ENCODE assay signal across 11 cellular contexts in the genomic region with DNA sequence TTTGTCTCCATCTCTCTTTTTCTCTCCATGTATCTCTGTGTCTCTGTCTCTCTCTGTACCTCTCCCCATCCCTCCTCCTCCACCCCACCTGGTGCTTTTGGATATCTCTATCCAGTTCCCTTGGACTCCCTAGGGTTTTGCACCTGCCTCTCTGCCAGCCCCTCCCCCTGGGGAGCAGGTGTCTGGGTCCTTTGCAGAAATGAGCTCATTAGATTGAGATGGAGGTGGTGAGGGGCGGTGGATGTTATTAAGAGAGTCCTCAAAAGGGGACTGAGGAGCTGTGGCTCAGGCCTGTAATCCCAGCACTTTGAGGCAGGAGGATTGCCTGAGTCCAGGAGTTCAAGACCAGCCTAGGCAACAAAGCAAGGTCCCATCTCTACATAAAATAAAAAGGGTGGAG. TPM values are rescaled to one million over a fixed set of nuclear protein-coding genes. Genes with fewer than 3 reads are reported as not detected.
DNase-seq lines count a peak whose midpoint lies in the region; ATAC-seq and TF ChIP-seq lines count a peak whose summit lies in the region.
"Had no signal": no experiment of that assay in that cellular context is flagged by ENCODE, and none has a peak within 500 bp of the region (broad histone marks: within the 10 kb centered on the region; RNA-seq: fewer than 3 reads in every experiment).

No MANE protein-coding gene starts in this region.

- H3K27ac ChIP-seq in thymus (ENCODE audit: low read depth): peak overlapping the region; percentile 64
- peak overlapping the region in 1 of 2 donors; percentile 47 for H3K27ac ChIP-seq in coronary artery

- H3K27me3 ChIP-seq in thymus (ENCODE audit: control insufficient read depth, insufficient read depth): no peaks in the 10 kb centered on the region

- peaks cover 0 to 2% of the 10 kb centered on the region in 2 donors for H3K9me3 Mint-ChIP-seq in activated T-cell treated with anti-CD3 and anti-CD28 coated beads, Interleukin-2, amount 50 U/mL, for 72 hours
- H3K9me3 Mint-ChIP-seq in activated naive CD8-positive, alpha-beta T cell treated with anti-CD3 and anti-CD28 coated beads, Interleukin-2, amount 50 U/mL, for 24 hours: no peaks in the 10 kb centered on the region

- peaks cover 78% of the 10 kb centered on the region for H3K4me1 Mint-ChIP-seq in activated T-cell treated with anti-CD3 and anti-CD28 coated beads, Interleukin-2, amount 50 U/mL, for 72 hours (ENCODE audit: low read depth)
- peaks cover 64% of the 10 kb centered on the region for H3K4me1 Mint-ChIP-seq in activated naive CD8-positive, alpha-beta T cell treated with anti-CD3 and anti-CD28 coated beads, Interleukin-2, amount 50 U/mL, for 24 hours

- DNase-seq in activated T-cell treated with anti-CD3 and anti-CD28 coated beads, Interleukin-2, amount 50 U/mL, for 72 hours: no peak
- DNase-seq in activated T-cell treated with anti-CD3 and anti-CD28 coated beads, Interleukin-2, amount 50 U/mL, for 1 hour: no peak
- DNase-seq in NCI-H345 (lab: John Stamatoyannopoulos, UW) (peak; percentile 91), coronary artery (ENCODE audit: low spot score) (no peak)
- no peak for DNase-seq in activated naive CD8-positive, alpha-beta T cell treated with anti-CD3 and anti-CD28 coated beads, Interleukin-2, amount 50 U/mL, for 24 hours
- DNase-seq in NK-92 treated with Interleukin-12 subunit alpha and Interleukin-12 subunit beta, amount 100 ng/mL, for 24 hours (lab: John Stamatoyannopoulos, UW): no peak

- H3K4me1 ChIP-seq in thymus (ENCODE audit: control insufficient read depth, insufficient read depth, low read length): peaks cover 37% of the 10 kb centered on the region

- no peaks in the 10 kb centered on the region for H3K9me3 ChIP-seq in thymus (ENCODE audit: control insufficient read depth)
- H3K9me3 ChIP-seq: gastroesophageal sphincter, mucosa of descending colon had no signal

- peak overlapping the region; percentile 74 to 94 for H3K4me3 Mint-ChIP-seq in activated T-cell treated with anti-CD3 and anti-CD28 coated beads, Interleukin-2, amount 50 U/mL, for 72 hours
- H3K4me3 Mint-ChIP-seq in activated naive CD8-positive, alpha-beta T cell treated with anti-CD3 and anti-CD28 coated beads, Interleukin-2, amount 50 U/mL, for 24 hours: peak overlapping the region; percentile 80

- no peaks in the 10 kb centered on the region for H3K27me3 Mint-ChIP-seq in activated T-cell treated with anti-CD3 and anti-CD28 coated beads, Interleukin-2, amount 50 U/mL, for 72 hours (ENCODE audit: low read depth)
- H3K27me3 Mint-ChIP-seq in activated naive CD8-positive, alpha-beta T cell treated with anti-CD3 and anti-CD28 coated beads, Interleukin-2, amount 50 U/mL, for 24 hours: no peaks in the 10 kb centered on the region

- H3K27ac Mint-ChIP-seq in activated T-cell treated with anti-CD3 and anti-CD28 coated beads, Interleukin-2, amount 50 U/mL, for 72 hours: peak overlapping the region; percentile 72
- H3K27ac Mint-ChIP-seq in activated naive CD8-positive, alpha-beta T cell treated with anti-CD3 and anti-CD28 coated beads, Interleukin-2, amount 50 U/mL, for 24 hours: peak overlapping the region; percentile 90

- TF ChIP-seq CTCF in coronary artery (IDR thresholded peaks at IDR 0.05): no peak

- peaks cover 18 to 24% of the 10 kb centered on the region in 2 donors for H3K36me3 Mint-ChIP-seq in activated T-cell treated with anti-CD3 and anti-CD28 coated beads, Interleukin-2, amount 50 U/mL, for 72 hours (ENCODE audit: insufficient read depth in 2 of 2)
- peaks cover 38% of the 10 kb centered on the region for H3K36me3 Mint-ChIP-seq in activated naive CD8-positive, alpha-beta T cell treated with anti-CD3 and anti-CD28 coated beads, Interleukin-2, amount 50 U/mL, for 24 hours (ENCODE audit: low read depth)

- 43% methylated on average over 1 of the region's 1 CpG for WGBS in thymus

- peaks cover 9% of the 10 kb centered on the region for H3K36me3 ChIP-seq in thymus (ENCODE audit: control insufficient read depth, insufficient read depth)
- H3K36me3 ChIP-seq: gastroesophageal sphincter had no signal

- no peak for ATAC-seq in activated T-cell treated with anti-CD3 and anti-CD28 coated beads, Interleukin-2, amount 50 U/mL, for 72 hours (replicated peaks in 1 of 2)
- no peak for ATAC-seq in activated naive CD8-positive, alpha-beta T cell treated with anti-CD3 and anti-CD28 coated beads, Interleukin-2, amount 50 U/mL, for 24 hours
- ATAC-seq in GM19455 (IDR thresholded peaks at IDR 0.05; ENCODE audit: unreplicated experiment): no peak
- ATAC-seq: gastroesophageal sphincter had no signal

- peak overlapping the region; percentile 62 for H3K4me3 ChIP-seq in thymus (ENCODE audit: low read length)
- H3K4me3 ChIP-seq in coronary artery: no peak overlapping the region
- H3K4me3 ChIP-seq: gastroesophageal sphincter, mucosa of descending colon had no signal

RNA-seq across cellular contexts. Expression of a gene that starts 2.1 kb away (rescaled TPM):
- 100 to 1,000 TPM in 1 of 2 donors, 10 to 100 TPM in 1; 91.6 to 118 TPM for total RNA-seq in activated T-cell treated with anti-CD3 and anti-CD28 coated beads, Interleukin-2, amount 50 U/mL, for 72 hours
- 22.9 TPM for polyA plus RNA-seq in thymus

RNA-seq across cellular contexts. Expression of a gene that starts 23.6 kb away (rescaled TPM):
- 1 to 10 TPM in 1 of 2 donors, under 1 TPM in 1; 0.21 to 1.1 TPM for total RNA-seq in activated T-cell treated with anti-CD3 and anti-CD28 coated beads, Interleukin-2, amount 50 U/mL, for 72 hours
- 3.2 TPM for polyA plus RNA-seq in thymus
- total RNA-seq: LHCN-M2 had no signal

RNA-seq across cellular contexts. Expression of a gene that starts 23.9 kb away (rescaled TPM):
- total RNA-seq in activated T-cell treated with anti-CD3 and anti-CD28 coated beads, Interleukin-2, amount 50 U/mL, for 72 hours: 10 to 100 TPM; 85.3 to 96.4 TPM
- polyA plus RNA-seq in thymus: 36.9 TPM

RNA-seq across cellular contexts. Expression of a gene that starts 48.5 kb away (rescaled TPM):
- 1 to 10 TPM; 6.9 to 7.3 TPM for total RNA-seq in activated T-cell treated with anti-CD3 and anti-CD28 coated beads, Interleukin-2, amount 50 U/mL, for 72 hours
- 4.6 TPM for polyA plus RNA-seq in thymus
